Comparison of ENCODE assay signal across 27 cellular contexts in the genomic region with DNA sequence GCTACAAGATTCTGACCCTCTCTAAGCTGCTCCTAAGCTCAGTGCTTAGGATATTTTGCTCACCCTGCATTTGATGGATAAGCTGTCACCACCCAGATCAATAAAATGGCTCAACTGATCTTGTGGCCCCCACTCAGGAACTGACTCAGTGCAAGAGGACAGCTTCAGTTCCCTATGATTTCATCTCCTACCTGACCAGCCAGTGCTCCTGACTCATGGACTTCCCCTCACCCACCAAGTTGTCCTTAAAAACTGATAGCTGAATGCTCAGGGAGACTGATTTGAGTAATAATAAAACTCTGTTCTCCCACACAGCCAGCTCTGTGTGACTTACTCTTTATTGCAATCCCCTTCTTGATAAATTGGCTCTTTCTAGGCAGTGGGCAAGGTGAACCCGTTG.
DNase-seq lines count a peak whose midpoint lies in the region; ATAC-seq and TF ChIP-seq lines count a peak whose summit lies in the region.
"Had no signal": no experiment of that assay in that cellular context is flagged by ENCODE, and none has a peak within 500 bp of the region (broad histone marks: within the 10 kb centered on the region; RNA-seq: fewer than 3 reads in every experiment).

No MANE protein-coding gene starts in this region.

- ATAC-seq in stimulated activated memory B cell treated with anti-CD40 and anti-IgM and Interleukin-4, amounts not matched to agents 10 μg/mL and 1 μg/mL and 100 μg/mL, for 72 hours, result peak; percentile 34
- ATAC-seq: CD8-positive, alpha-beta T cell; HepG2 had no signal

- no peak overlapping the region; the same call in 1 of the 2 replicates for H3K27ac ChIP-seq in WERI-Rb-1
- H3K27ac ChIP-seq: C4-2B, Peyer's patch, SK-N-MC had no signal

- H3K9me3 Mint-ChIP-seq in stimulated activated memory B cell treated with anti-CD40 and anti-IgM and Interleukin-4, amounts not matched to agents 10 μg/mL and 1 μg/mL and 100 μg/mL, for 72 hours, result peaks cover 4% of the 10 kb centered on the region

- no peaks in the 10 kb centered on the region for H3K36me3 Mint-ChIP-seq in stimulated activated memory B cell treated with anti-CD40 and anti-IgM and Interleukin-4, amounts not matched to agents 10 μg/mL and 1 μg/mL and 100 μg/mL, for 72 hours
- H3K36me3 Mint-ChIP-seq: CD8-positive, alpha-beta T cell had no signal

- peaks cover 6% of the 10 kb centered on the region for H3K9me3 ChIP-seq in WERI-Rb-1 (ENCODE audit: severe bottlenecking)
- H3K9me3 ChIP-seq: Peyer's patch had no signal

- H3K27ac Mint-ChIP-seq in stimulated activated memory B cell treated with anti-CD40 and anti-IgM and Interleukin-4, amounts not matched to agents 10 μg/mL and 1 μg/mL and 100 μg/mL, for 72 hours, result no peak overlapping the region
- H3K27ac Mint-ChIP-seq: B cell; CD8-positive, alpha-beta T cell had no signal

- H3K4me1 Mint-ChIP-seq in stimulated activated memory B cell treated with anti-CD40 and anti-IgM and Interleukin-4, amounts not matched to agents 10 μg/mL and 1 μg/mL and 100 μg/mL, for 72 hours, result no peaks in the 10 kb centered on the region
- H3K4me1 Mint-ChIP-seq: B cell had no signal

- peak; percentile 74 for DNase-seq in HT1080 (ENCODE audit: low read depth)
- peak; percentile 62 for DNase-seq in WERI-Rb-1
- peak; percentile 62 for DNase-seq in islet precursor cell
- no peak for DNase-seq in NCI-H748 treated with DMSO at 0.1 percent for 48 hours (lab: John Stamatoyannopoulos, UW)
- no peak for DNase-seq in NCI-H524 (lab: John Stamatoyannopoulos, UW)
- DNase-seq in NCI-H748 (lab: John Stamatoyannopoulos, UW; ENCODE audit: unreplicated experiment), result no peak
- DNase-seq: Caco-2; CD8-positive, alpha-beta T cell; DMS 273 treated with DMSO at 0.1 percent for 48 hours; DMS79; EL; GF-D8; Karpas-422; NCI-H1092 treated with DMSO at 0.1 percent for 48 hours; NCI-H1436; NCI-H187; NCI-H2081 treated with DMSO at 0.1 percent for 48 hours; NCI-H2171; NCI-H226; NCI-H510A; Peyer's patch; SIG-M5 had no signal

- no peak for TF ChIP-seq CTCF in WERI-Rb-1 (IDR thresholded peaks at IDR 0.05; ENCODE audit: low read depth, low read length)

- no peaks in the 10 kb centered on the region for H3K36me3 ChIP-seq in WERI-Rb-1
- H3K36me3 ChIP-seq: Peyer's patch had no signal

- H3K4me3 Mint-ChIP-seq in stimulated activated memory B cell treated with anti-CD40 and anti-IgM and Interleukin-4, amounts not matched to agents 10 μg/mL and 1 μg/mL and 100 μg/mL, for 72 hours, result no peak overlapping the region
- H3K4me3 Mint-ChIP-seq: B cell; CD8-positive, alpha-beta T cell had no signal

- H3K4me3 ChIP-seq in WERI-Rb-1 (ENCODE audit: low read depth, low read length), result no peak overlapping the region
- H3K4me3 ChIP-seq: Peyer's patch, SK-N-MC had no signal

- H3K27me3 ChIP-seq in WERI-Rb-1 (ENCODE audit: insufficient read depth, low read depth, severe bottlenecking), result no peaks in the 10 kb centered on the region
- H3K27me3 ChIP-seq: Peyer's patch had no signal

- H3K27me3 Mint-ChIP-seq in stimulated activated memory B cell treated with anti-CD40 and anti-IgM and Interleukin-4, amounts not matched to agents 10 μg/mL and 1 μg/mL and 100 μg/mL, for 72 hours, result no peaks in the 10 kb centered on the region

Comparison
In these comparisons a context has a peak if more than half of its experiments do, and no peak if none do; other contexts are left out.
1. DNase-seq: peak in HT1080 (single experiment), WERI-Rb-1 (single experiment) and islet precursor cell (single experiment); none in NCI-H748 treated with DMSO at 0.1 percent for 48 hours (single experiment), NCI-H524 (0 of 2) and NCI-H748 (single experiment).